In genomic region chr3:23916886-23917815, GRCh38 we compare ENCODE assay signal across 1 cellular context.
A peak's percentile ranks its signal among the peaks of the same experiment; 100 is the strongest.
TF ChIP-seq lines count a peak whose summit lies in the region.

Gene NKIRAS1 (minus strand): TSS chr3:23916990. CDS start chr3:23910904, 6,086 bp downstream.
Gene RPL15 (plus strand): TSS chr3:23917132. CDS start chr3:23917860, 728 bp downstream.

TF ChIP-seq in SK-N-SH, 30 proteins besides CTCF, POLR2A, EP300 and RAD21 (continued from another document):
- TF ChIP-seq, protein P1, sequence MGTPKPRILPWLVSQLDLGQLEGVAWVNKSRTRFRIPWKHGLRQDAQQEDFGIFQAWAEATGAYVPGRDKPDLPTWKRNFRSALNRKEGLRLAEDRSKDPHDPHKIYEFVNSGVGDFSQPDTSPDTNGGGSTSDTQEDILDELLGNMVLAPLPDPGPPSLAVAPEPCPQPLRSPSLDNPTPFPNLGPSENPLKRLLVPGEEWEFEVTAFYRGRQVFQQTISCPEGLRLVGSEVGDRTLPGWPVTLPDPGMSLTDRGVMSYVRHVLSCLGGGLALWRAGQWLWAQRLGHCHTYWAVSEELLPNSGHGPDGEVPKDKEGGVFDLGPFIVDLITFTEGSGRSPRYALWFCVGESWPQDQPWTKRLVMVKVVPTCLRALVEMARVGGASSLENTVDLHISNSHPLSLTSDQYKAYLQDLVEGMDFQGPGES (IDR thresholded peaks at IDR 0.05; ENCODE audit: low read depth, low read length) = no peak
- TF ChIP-seq NRF1 (IDR thresholded peaks at IDR 0.05; ENCODE audit: low read depth, low read length) = no peak
- no peak for TF ChIP-seq EZH2phosphoT487 (IDR thresholded peaks at IDR 0.05; ENCODE audit: borderline replicate concordance, low read depth)
- no peak for TF ChIP-seq FOXM1 (IDR thresholded peaks at IDR 0.05; ENCODE audit: low read depth)
- peak; percentile 88 for TF ChIP-seq YY1 (IDR thresholded peaks at IDR 0.05; ENCODE audit: low read depth)
- no peak for TF ChIP-seq PBX3 (IDR thresholded peaks at IDR 0.05)
- no peak for TF ChIP-seq RFX5 (IDR thresholded peaks at IDR 0.05; ENCODE audit: low read length)
- TF ChIP-seq, protein P2, sequence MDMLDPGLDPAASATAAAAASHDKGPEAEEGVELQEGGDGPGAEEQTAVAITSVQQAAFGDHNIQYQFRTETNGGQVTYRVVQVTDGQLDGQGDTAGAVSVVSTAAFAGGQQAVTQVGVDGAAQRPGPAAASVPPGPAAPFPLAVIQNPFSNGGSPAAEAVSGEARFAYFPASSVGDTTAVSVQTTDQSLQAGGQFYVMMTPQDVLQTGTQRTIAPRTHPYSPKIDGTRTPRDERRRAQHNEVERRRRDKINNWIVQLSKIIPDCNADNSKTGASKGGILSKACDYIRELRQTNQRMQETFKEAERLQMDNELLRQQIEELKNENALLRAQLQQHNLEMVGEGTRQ (IDR thresholded peaks at IDR 0.05; ENCODE audit: borderline replicate concordance, low read depth, low read length) = no peak
- no peak for TF ChIP-seq MEF2A (IDR thresholded peaks at IDR 0.05; ENCODE audit: borderline replicate concordance, low read depth)
- TF ChIP-seq, protein P3, sequence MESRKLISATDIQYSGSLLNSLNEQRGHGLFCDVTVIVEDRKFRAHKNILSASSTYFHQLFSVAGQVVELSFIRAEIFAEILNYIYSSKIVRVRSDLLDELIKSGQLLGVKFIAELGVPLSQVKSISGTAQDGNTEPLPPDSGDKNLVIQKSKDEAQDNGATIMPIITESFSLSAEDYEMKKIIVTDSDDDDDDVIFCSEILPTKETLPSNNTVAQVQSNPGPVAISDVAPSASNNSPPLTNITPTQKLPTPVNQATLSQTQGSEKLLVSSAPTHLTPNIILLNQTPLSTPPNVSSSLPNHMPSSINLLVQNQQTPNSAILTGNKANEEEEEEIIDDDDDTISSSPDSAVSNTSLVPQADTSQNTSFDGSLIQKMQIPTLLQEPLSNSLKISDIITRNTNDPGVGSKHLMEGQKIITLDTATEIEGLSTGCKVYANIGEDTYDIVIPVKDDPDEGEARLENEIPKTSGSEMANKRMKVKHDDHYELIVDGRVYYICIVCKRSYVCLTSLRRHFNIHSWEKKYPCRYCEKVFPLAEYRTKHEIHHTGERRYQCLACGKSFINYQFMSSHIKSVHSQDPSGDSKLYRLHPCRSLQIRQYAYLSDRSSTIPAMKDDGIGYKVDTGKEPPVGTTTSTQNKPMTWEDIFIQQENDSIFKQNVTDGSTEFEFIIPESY (IDR thresholded peaks at IDR 0.05; ENCODE audit: borderline replicate concordance, low read depth) = no peak; the same call in 1 of the 2 replicates
- TF ChIP-seq, protein P4, sequence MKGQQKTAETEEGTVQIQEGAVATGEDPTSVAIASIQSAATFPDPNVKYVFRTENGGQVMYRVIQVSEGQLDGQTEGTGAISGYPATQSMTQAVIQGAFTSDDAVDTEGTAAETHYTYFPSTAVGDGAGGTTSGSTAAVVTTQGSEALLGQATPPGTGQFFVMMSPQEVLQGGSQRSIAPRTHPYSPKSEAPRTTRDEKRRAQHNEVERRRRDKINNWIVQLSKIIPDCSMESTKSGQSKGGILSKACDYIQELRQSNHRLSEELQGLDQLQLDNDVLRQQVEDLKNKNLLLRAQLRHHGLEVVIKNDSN (IDR thresholded peaks at IDR 0.05; ENCODE audit: borderline replicate concordance, low read depth) = no peak
- no peak for TF ChIP-seq FOXJ3 (CRISPR knock-in tag; IDR thresholded peaks at IDR 0.05)
- peak; percentile 99 for TF ChIP-seq TAF1 (IDR thresholded peaks at IDR 0.05; ENCODE audit: borderline replicate concordance, low read depth, low read length)
- peak; percentile 89 for TF ChIP-seq GABPA (IDR thresholded peaks at IDR 0.05; ENCODE audit: low read depth)
- TF ChIP-seq, protein P5, sequence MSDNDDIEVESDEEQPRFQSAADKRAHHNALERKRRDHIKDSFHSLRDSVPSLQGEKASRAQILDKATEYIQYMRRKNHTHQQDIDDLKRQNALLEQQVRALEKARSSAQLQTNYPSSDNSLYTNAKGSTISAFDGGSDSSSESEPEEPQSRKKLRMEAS (IDR thresholded peaks at IDR 0.05; ENCODE audit: low read depth) = peak; percentile 96
